In the genomic region with DNA sequence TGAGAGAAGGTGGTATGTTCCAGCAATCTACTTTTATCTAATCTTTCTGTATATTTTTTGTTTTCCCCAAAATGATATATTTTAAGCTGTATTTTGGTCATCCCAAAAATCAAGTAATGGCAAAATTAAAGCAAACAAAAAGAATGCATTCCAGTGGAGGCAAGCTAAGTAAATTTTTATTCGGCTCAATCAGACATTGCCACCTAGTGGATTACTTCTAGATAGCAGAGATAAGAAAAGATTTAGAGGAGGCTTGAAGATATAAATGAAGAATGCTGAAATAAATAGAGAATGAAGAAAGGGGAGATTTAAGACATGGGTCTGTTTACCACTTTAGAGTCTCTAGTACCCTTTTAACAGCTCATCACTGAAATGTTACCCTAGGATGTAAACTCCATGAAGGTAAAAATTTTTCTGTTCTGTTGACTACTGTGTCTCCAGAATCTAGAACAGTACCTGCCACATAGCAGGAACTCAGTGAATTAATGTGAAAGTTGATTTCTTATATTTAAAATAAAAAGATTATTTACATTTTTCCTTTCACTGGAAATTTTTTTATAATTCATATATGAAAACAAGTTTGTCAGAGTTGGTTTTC, we compare ENCODE assay signal across 8 cellular contexts.
A peak's percentile ranks its signal among the peaks of the same experiment; 100 is the strongest.
DNase-seq lines count a peak whose midpoint lies in the region; ATAC-seq, FAIRE-seq and TF ChIP-seq lines count a peak whose summit lies in the region.

No MANE protein-coding gene starts in this region.

- H3K4me1 Mint-ChIP-seq in type B pancreatic cell (ENCODE audit: unreplicated experiment): peaks cover 4% of the 10 kb centered on the region

- H3K9me3 ChIP-seq in A549: no peaks in the 10 kb centered on the region

- no peaks in the 10 kb centered on the region for H3K9me3 Mint-ChIP-seq in type B pancreatic cell

- FAIRE-seq in A549 (lab: Jason Lieb, UNC): no peak

- no peaks in the 10 kb centered on the region for H3K36me3 Mint-ChIP-seq in type B pancreatic cell

- no peak overlapping the region for H3K27ac ChIP-seq in A549

- TF ChIP-seq EP300 in A549 (IDR thresholded peaks at IDR 0.05): no peak

- no peak overlapping the region for H3K4me2 ChIP-seq in A549

- peak; percentile 63 to 70; a peak in 4 of 5 replicates for TF ChIP-seq RAD21 in A549 (conservative IDR thresholded peaks at IDR 0.05 in 1 of 2, IDR thresholded peaks at IDR 0.05 in 1 of 2)

- no peak overlapping the region for H3K27ac Mint-ChIP-seq in type B pancreatic cell

- WGBS in A549 (ENCODE audit: missing lambda C conversion rate): 4% methylated on average over 1 of the region's 1 CpG

- no peak overlapping the region for H3K4me3 Mint-ChIP-seq in type B pancreatic cell

- DNase-seq in A549 (ENCODE audit: low read depth in 1 of 2, low spot score in 1 of 2): peak; percentile 22 to 27
- peak; percentile 40 for DNase-seq in GM10248 (ENCODE audit: extremely low spot score)
- DNase-seq in LoVo (ENCODE audit: low spot score): peak; percentile 47
- peak; percentile 28 for DNase-seq in iPS DF 4.7 (ENCODE audit: extremely low read depth, low spot score)
- DNase-seq in type B pancreatic cell (ENCODE audit: extremely low spot score, unreplicated experiment): no peak
- DNase-seq in stimulated activated CD4-positive, alpha-beta T cell treated with anti-CD3 and anti-CD28 coated beads, Interleukin-4, amount 100 ng/mL, for 1 hour: no peak

- H3K27me3 Mint-ChIP-seq in type B pancreatic cell: peaks cover 4% of the 10 kb centered on the region

- CTCF ChIA-PET in A549 (lab: Yijun Ruan, JAX) (interaction anchor here (0.7 to 3.2 kb wide), 24 partner anchors 8 to 611 kb away, joined by 3 to 22 read pairs (median 3); no protein-coding TSS in a partner anchor), GM10248 (lab: Yijun Ruan, JAX) (interaction anchor here (0.6 to 5.7 kb wide), 41 partner anchors 9 to 610 kb away, joined by 3 to 51 read pairs (median 4); no protein-coding TSS in a partner anchor)

- TF ChIP-seq POLR2A in A549 (IDR thresholded peaks at IDR 0.05; ENCODE audit: low read length): no peak

- H3K4me3 ChIP-seq in A549 (no peak overlapping the region), WI38 (ENCODE audit: low read depth, low read length) (no peak overlapping the region)

- peak in 1 of 2 experiments; percentile 36; a peak in 1 of 6 replicates for ATAC-seq in A549
- no peak for ATAC-seq in GM18861 (IDR thresholded peaks at IDR 0.05; ENCODE audit: unreplicated experiment)

- POLR2A ChIA-PET in A549 (lab: Yijun Ruan, JAX): interaction anchor here (1.0 kb wide), 2 partner anchors 15 to 301 kb away, joined by 3 read pairs; partner anchors contain the start of genes LARP7 and ZGRF1
- POLR2A ChIA-PET in GM10248 (lab: Yijun Ruan, JAX): no interaction called here

- no peaks in the 10 kb centered on the region for H3K4me1 ChIP-seq in A549

- TF ChIP-seq CTCF in A549 (IDR thresholded peaks at IDR 0.05) (peak; percentile 68), GM10248 (IDR thresholded peaks at IDR 0.05; ENCODE audit: control extremely low read depth, extremely low read depth, low read depth, missing control alignments) (peak; percentile 52), WI38 (IDR thresholded peaks at IDR 0.05; ENCODE audit: low read depth, low read length) (peak; percentile 25; the same call in 1 of the 2 replicates), type B pancreatic cell (conservative IDR thresholded peaks at IDR 0.05) (peak; percentile 92)

TF ChIP-seq in A549, 52 proteins besides CTCF, POLR2A, EP300 and RAD21:
- TF ChIP-seq SMC3 (IDR thresholded peaks at IDR 0.05): peak; percentile 49
- TF ChIP-seq, protein P1, sequence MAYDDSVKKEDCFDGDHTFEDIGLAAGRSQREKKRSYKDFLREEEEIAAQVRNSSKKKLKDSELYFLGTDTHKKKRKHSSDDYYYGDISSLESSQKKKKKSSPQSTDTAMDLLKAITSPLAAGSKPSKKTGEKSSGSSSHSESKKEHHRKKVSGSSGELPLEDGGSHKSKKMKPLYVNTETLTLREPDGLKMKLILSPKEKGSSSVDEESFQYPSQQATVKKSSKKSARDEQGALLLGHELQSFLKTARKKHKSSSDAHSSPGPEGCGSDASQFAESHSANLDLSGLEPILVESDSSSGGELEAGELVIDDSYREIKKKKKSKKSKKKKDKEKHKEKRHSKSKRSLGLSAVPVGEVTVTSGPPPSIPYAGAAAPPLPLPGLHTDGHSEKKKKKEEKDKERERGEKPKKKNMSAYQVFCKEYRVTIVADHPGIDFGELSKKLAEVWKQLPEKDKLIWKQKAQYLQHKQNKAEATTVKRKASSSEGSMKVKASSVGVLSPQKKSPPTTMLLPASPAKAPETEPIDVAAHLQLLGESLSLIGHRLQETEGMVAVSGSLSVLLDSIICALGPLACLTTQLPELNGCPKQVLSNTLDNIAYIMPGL (CRISPR knock-in tag; IDR thresholded peaks at IDR 0.05; ENCODE audit: borderline replicate concordance): no peak

Comparison
In these comparisons a context has a peak if more than half of its experiments do, and no peak if none do; other contexts are left out.
1. DNase-seq: peak in A549 (2 of 2), GM10248 (single experiment), LoVo (single experiment) and iPS DF 4.7 (single experiment); none in type B pancreatic cell (single experiment) and stimulated activated CD4-positive, alpha-beta T cell treated with anti-CD3 and anti-CD28 coated beads, Interleukin-4, amount 100 ng/mL, for 1 hour (single experiment).
2. CTCF ChIP-seq: peak in every context shown above with its lines; median percentile 92 in type B pancreatic cell; 68 in A549; 52 in GM10248; 25 in WI38.